Comparison of ENCODE assay signal across 1 cellular context in the genomic region with DNA sequence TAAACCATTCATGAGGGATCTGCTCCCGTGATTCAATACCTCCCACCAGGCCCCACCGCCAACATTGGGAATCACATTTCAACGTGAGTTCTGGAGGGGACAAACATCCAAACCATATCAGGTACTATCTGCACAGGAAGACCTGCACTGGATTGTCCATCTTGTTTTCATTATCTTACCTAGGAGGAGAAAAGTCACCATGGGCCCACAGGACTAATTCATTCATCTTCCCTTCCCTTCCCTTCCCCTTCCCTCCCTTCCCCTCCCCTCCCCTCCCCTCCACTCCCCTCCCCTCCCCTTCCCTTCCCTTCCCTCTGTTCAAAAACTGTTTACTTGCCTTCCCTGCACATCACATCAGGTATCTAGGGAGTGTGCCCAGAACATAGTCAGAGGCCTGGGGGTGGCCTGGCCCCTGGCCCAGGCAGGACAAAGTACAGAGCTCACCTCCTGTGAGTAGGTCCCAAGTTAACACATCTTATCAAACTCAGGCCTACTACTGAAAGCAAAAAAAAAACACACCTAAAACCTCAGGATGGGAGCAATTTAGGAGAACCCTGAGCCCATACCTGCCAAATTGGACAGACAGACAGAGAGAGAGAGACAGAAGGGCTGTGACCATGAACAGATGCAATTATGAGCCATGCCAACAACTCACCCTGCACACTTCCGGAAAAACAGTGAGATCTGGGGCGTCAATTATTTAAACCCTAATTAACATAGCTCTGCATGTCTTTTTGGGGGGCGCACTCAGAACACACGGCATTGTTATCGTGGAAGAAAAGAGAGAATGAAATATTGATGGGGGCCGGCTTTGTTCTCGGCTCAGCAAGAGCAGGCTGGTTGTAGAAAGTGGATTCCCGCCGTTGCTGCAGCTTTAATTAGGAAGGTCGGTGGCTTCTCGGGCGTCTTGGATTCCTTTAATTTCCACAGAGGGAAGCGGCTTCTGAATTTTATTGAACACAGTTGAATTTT.
TF ChIP-seq lines count a peak whose summit lies in the region.

No MANE protein-coding gene starts in this region.

TF ChIP-seq in HepG2, 621 proteins besides CTCF, POLR2A, EP300 and RAD21:
- TF ChIP-seq ZNF460 (CRISPR knock-in tag; IDR thresholded peaks at IDR 0.05; ENCODE audit: borderline replicate concordance), result no peak
- TF ChIP-seq DNMT3B (CRISPR knock-in tag; conservative IDR thresholded peaks at IDR 0.05), result no peak
- TF ChIP-seq, protein P1, sequence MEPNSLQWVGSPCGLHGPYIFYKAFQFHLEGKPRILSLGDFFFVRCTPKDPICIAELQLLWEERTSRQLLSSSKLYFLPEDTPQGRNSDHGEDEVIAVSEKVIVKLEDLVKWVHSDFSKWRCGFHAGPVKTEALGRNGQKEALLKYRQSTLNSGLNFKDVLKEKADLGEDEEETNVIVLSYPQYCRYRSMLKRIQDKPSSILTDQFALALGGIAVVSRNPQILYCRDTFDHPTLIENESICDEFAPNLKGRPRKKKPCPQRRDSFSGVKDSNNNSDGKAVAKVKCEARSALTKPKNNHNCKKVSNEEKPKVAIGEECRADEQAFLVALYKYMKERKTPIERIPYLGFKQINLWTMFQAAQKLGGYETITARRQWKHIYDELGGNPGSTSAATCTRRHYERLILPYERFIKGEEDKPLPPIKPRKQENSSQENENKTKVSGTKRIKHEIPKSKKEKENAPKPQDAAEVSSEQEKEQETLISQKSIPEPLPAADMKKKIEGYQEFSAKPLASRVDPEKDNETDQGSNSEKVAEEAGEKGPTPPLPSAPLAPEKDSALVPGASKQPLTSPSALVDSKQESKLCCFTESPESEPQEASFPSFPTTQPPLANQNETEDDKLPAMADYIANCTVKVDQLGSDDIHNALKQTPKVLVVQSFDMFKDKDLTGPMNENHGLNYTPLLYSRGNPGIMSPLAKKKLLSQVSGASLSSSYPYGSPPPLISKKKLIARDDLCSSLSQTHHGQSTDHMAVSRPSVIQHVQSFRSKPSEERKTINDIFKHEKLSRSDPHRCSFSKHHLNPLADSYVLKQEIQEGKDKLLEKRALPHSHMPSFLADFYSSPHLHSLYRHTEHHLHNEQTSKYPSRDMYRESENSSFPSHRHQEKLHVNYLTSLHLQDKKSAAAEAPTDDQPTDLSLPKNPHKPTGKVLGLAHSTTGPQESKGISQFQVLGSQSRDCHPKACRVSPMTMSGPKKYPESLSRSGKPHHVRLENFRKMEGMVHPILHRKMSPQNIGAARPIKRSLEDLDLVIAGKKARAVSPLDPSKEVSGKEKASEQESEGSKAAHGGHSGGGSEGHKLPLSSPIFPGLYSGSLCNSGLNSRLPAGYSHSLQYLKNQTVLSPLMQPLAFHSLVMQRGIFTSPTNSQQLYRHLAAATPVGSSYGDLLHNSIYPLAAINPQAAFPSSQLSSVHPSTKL (CRISPR knock-in tag; IDR thresholded peaks at IDR 0.05), result no peak
- no peak for TF ChIP-seq NR2F1 (CRISPR knock-in tag; IDR thresholded peaks at IDR 0.05)
- peak; percentile 96 for TF ChIP-seq HNRNPK (IDR thresholded peaks at IDR 0.05; ENCODE audit: low read depth, low read length, poor library complexity, severe bottlenecking)
- no peak for TF ChIP-seq ZNF432 (CRISPR knock-in tag; IDR thresholded peaks at IDR 0.05; ENCODE audit: borderline replicate concordance)
- TF ChIP-seq PCBP1 (IDR thresholded peaks at IDR 0.05; ENCODE audit: borderline replicate concordance, low read depth, low read length), result peak; percentile 83; the same call in 1 of the 2 replicates
- no peak for TF ChIP-seq HNRNPH1 (optimal IDR thresholded peaks at IDR 0.05; ENCODE audit: low read depth, low read length)
- no peak for TF ChIP-seq ZKSCAN1 (IDR thresholded peaks at IDR 0.05; ENCODE audit: low read length)
- no peak for TF ChIP-seq HNF4A (CRISPR knock-in tag; IDR thresholded peaks at IDR 0.05)
